In genomic region chr16:57132470-57132869, GRCh38 we compare ENCODE assay signal across 14 cellular contexts. TPM values are rescaled to one million over a fixed set of nuclear protein-coding genes. Genes with fewer than 3 reads are reported as not detected.
DNase-seq lines count a peak whose midpoint lies in the region; ATAC-seq and TF ChIP-seq lines count a peak whose summit lies in the region.
"Had no signal": no experiment of that assay in that cellular context is flagged by ENCODE, and none has a peak within 500 bp of the region (broad histone marks: within the 10 kb centered on the region; RNA-seq: fewer than 3 reads in every experiment).

No MANE protein-coding gene starts in this region.

- H3K4me3 ChIP-seq in CD8-positive, alpha-beta T cell (ENCODE audit: low read depth, low read length): no peak overlapping the region
- H3K4me3 ChIP-seq in GM12865 (ENCODE audit: low read depth, low read length): no peak overlapping the region
- H3K4me3 ChIP-seq in spleen: no peak overlapping the region
- no peak overlapping the region for H3K4me3 ChIP-seq in lower leg skin (ENCODE audit: low read depth, poor library complexity, severe bottlenecking)
- H3K4me3 ChIP-seq in SK-N-SH (ENCODE audit: low read depth in 2 of 2, low read length in 1 of 2): no peak overlapping the region
- H3K4me3 ChIP-seq: sigmoid colon had no signal

- H2AFZ ChIP-seq in SK-N-SH (ENCODE audit: low read depth): no peak overlapping the region

- TF ChIP-seq EP300 in SK-N-SH (IDR thresholded peaks at IDR 0.05; ENCODE audit: borderline replicate concordance in 1 of 2, low read depth in 1 of 2, low read length in 1 of 2): no peak

- peak in 1 of 7 experiments; percentile 47 for DNase-seq in CD8-positive, alpha-beta T cell
- DNase-seq in GM12865 (ENCODE audit: low read depth) (peak; percentile 46), spleen (no peak), lower leg skin (ENCODE audit: low spot score in 2 of 2) (no peak), Right ventricle myocardium superior (no peak), SK-N-SH (no peak)
- peak; percentile 15 for DNase-seq in activated naive CD8-positive, alpha-beta T cell treated with anti-CD3 and anti-CD28 coated beads, Interleukin-2, amount 50 U/mL, for 24 hours
- DNase-seq in naive thymus-derived CD8-positive, alpha-beta T cell: peak in 1 of 10 donors; percentile 61
- DNase-seq: central memory CD4-positive, alpha-beta T cell; H7; NCI-H1092 treated with DMSO at 0.1 percent for 48 hours; SHP77 had no signal

- H3K79me2 ChIP-seq in SK-N-SH (ENCODE audit: insufficient read depth): no peaks in the 10 kb centered on the region

- H3K4me1 ChIP-seq in CD8-positive, alpha-beta T cell (ENCODE audit: insufficient read depth, low read length): peaks cover 91% of the 10 kb centered on the region
- H3K4me1 ChIP-seq in spleen (peaks cover 10 to 92% (median 23%) of the 10 kb centered on the region in 6 donors), SK-N-SH (ENCODE audit: control insufficient read depth in 1 of 2, insufficient read depth in 2 of 2, low read depth in 1 of 2, low read length in 1 of 2) (peaks cover 0 to 4% of the 10 kb centered on the region in 2 experiments; a peak in 1 of 4 replicates)

- H3K27me3 Mint-ChIP-seq in CD8-positive, alpha-beta T cell (ENCODE audit: low read depth): no peaks in the 10 kb centered on the region
- no peaks in the 10 kb centered on the region for H3K27me3 Mint-ChIP-seq in activated naive CD8-positive, alpha-beta T cell treated with anti-CD3 and anti-CD28 coated beads, Interleukin-2, amount 50 U/mL, for 24 hours
- H3K27me3 Mint-ChIP-seq in naive thymus-derived CD8-positive, alpha-beta T cell: no peaks in the 10 kb centered on the region

- TF ChIP-seq POLR2A in spleen (IDR thresholded peaks at IDR 0.05) (no peak), lower leg skin (IDR thresholded peaks at IDR 0.05) (no peak)

- H3K9me3 Mint-ChIP-seq in CD8-positive, alpha-beta T cell: no peaks in the 10 kb centered on the region
- no peaks in the 10 kb centered on the region for H3K9me3 Mint-ChIP-seq in activated naive CD8-positive, alpha-beta T cell treated with anti-CD3 and anti-CD28 coated beads, Interleukin-2, amount 50 U/mL, for 24 hours
- H3K9me3 Mint-ChIP-seq in naive thymus-derived CD8-positive, alpha-beta T cell: no peaks in the 10 kb centered on the region
- H3K9me3 Mint-ChIP-seq: mesothelial cell of epicardium had no signal

- H3K27ac Mint-ChIP-seq in CD8-positive, alpha-beta T cell: peak overlapping the region; percentile 97
- H3K27ac Mint-ChIP-seq in activated naive CD8-positive, alpha-beta T cell treated with anti-CD3 and anti-CD28 coated beads, Interleukin-2, amount 50 U/mL, for 24 hours: peak overlapping the region; percentile 94
- peak overlapping the region; percentile 89 to 98 (median 97) for H3K27ac Mint-ChIP-seq in naive thymus-derived CD8-positive, alpha-beta T cell
- H3K27ac Mint-ChIP-seq: mesothelial cell of epicardium had no signal

- H3K27me3 ChIP-seq in CD8-positive, alpha-beta T cell (ENCODE audit: insufficient read depth, low read length): no peaks in the 10 kb centered on the region
- H3K27me3 ChIP-seq in spleen (replicated peaks in 1 of 7) (no peaks in the 10 kb centered on the region), SK-N-SH (ENCODE audit: insufficient read depth) (no peaks in the 10 kb centered on the region)
- H3K27me3 ChIP-seq: sigmoid colon had no signal

- POLR2A ChIA-PET in CD8-positive, alpha-beta T cell (lab: Charles Lee): no interaction called here
- POLR2A ChIA-PET in naive thymus-derived CD8-positive, alpha-beta T cell (lab: Charles Lee): interaction anchor here (1.3 to 5.3 kb wide), 2 partner anchors 11 to 110 kb away, joined by 6 to 30 read pairs; no protein-coding TSS in a partner anchor
- POLR2A ChIA-PET in SK-N-SH (lab: Yijun Ruan, JAX): no interaction called here

- H3K4me2 ChIP-seq in SK-N-SH: no peak overlapping the region

- H4K20me1 ChIP-seq in SK-N-SH (ENCODE audit: insufficient read depth): no peaks in the 10 kb centered on the region

- peak overlapping the region; percentile 83 for H3K4me3 Mint-ChIP-seq in CD8-positive, alpha-beta T cell
- no peak overlapping the region for H3K4me3 Mint-ChIP-seq in activated naive CD8-positive, alpha-beta T cell treated with anti-CD3 and anti-CD28 coated beads, Interleukin-2, amount 50 U/mL, for 24 hours
- H3K4me3 Mint-ChIP-seq in naive thymus-derived CD8-positive, alpha-beta T cell: peak overlapping the region; percentile 24 to 93 (median 84)
- H3K4me3 Mint-ChIP-seq: mesothelial cell of epicardium had no signal

- no peaks in the 10 kb centered on the region for H3F3A ChIP-seq in SK-N-SH (replicated peaks; ENCODE audit: insufficient read depth)

- intact Hi-C loops in CD8-positive, alpha-beta T cell (cut with DNase I, micrococcal nuclease): no loop called here
- intact Hi-C loops in spleen (cut with DNase I; ENCODE audit: low total_unique reads): no loop called here
- intact Hi-C loops in lower leg skin (cut with DNase I; ENCODE audit: low total_unique reads): no loop called here
- intact Hi-C loops in Right ventricle myocardium superior (cut with DNase I): no loop called here

- CTCF ChIA-PET in CD8-positive, alpha-beta T cell (lab: Charles Lee): interaction anchor here (1.2 kb wide), 1 partner anchor 39 kb away, joined by 4 read pairs; the partner anchor contains the start of gene CPNE2
- CTCF ChIA-PET in SK-N-SH (lab: Yijun Ruan, JAX): interaction anchor here (1.3 kb wide), 1 partner anchor 10 kb away, joined by 3 read pairs; no protein-coding TSS in a partner anchor

- WGBS in spleen, 5 donors: 83 to 100% (median 91%) methylated on average over 1 of the region's 1 CpG
- 94 to 100% methylated on average over 1 of the region's 1 CpG for WGBS in lower leg skin, 2 donors
- 86% methylated on average over 1 of the region's 1 CpG for WGBS in SK-N-SH (ENCODE audit: low lambda C conversion rate)

- peaks cover 9% of the 10 kb centered on the region for H3K36me3 Mint-ChIP-seq in CD8-positive, alpha-beta T cell
- no peaks in the 10 kb centered on the region for H3K36me3 Mint-ChIP-seq in activated naive CD8-positive, alpha-beta T cell treated with anti-CD3 and anti-CD28 coated beads, Interleukin-2, amount 50 U/mL, for 24 hours (ENCODE audit: low read depth)
- H3K36me3 Mint-ChIP-seq in naive thymus-derived CD8-positive, alpha-beta T cell: peaks cover 0 to 12% (median 0%) of the 10 kb centered on the region in 3 donors

- peak overlapping the region; percentile 40 for H3K27ac ChIP-seq in CD8-positive, alpha-beta T cell (ENCODE audit: low read depth, low read length)
- H3K27ac ChIP-seq in spleen (peak overlapping the region in 3 of 8 donors; percentile 78 to 85 (median 80)), SK-N-SH (ENCODE audit: low read depth in 2 of 2, low read length in 1 of 2) (no peak overlapping the region)

- TF ChIP-seq RAD21 in SK-N-SH (IDR thresholded peaks at IDR 0.05; ENCODE audit: low read length): no peak

- H3K9me3 ChIP-seq in CD8-positive, alpha-beta T cell (ENCODE audit: low read length): no peaks in the 10 kb centered on the region
- H3K9me3 ChIP-seq in spleen (no peaks in the 10 kb centered on the region), SK-N-SH (no peaks in the 10 kb centered on the region)
- H3K9me3 ChIP-seq: sigmoid colon had no signal

- peaks cover 86% of the 10 kb centered on the region for H3K4me1 Mint-ChIP-seq in CD8-positive, alpha-beta T cell (ENCODE audit: low read depth)
- peaks cover 85% of the 10 kb centered on the region for H3K4me1 Mint-ChIP-seq in activated naive CD8-positive, alpha-beta T cell treated with anti-CD3 and anti-CD28 coated beads, Interleukin-2, amount 50 U/mL, for 24 hours
- H3K4me1 Mint-ChIP-seq in naive thymus-derived CD8-positive, alpha-beta T cell: peaks cover 53 to 95% (median 88%) of the 10 kb centered on the region in 4 donors

- no peak overlapping the region for H3K9ac ChIP-seq in SK-N-SH

- TF ChIP-seq CTCF in CD8-positive, alpha-beta T cell (IDR thresholded peaks at IDR 0.05): no peak
- TF ChIP-seq CTCF in GM12865 (IDR thresholded peaks at IDR 0.05; ENCODE audit: insufficient read depth, low read depth, low read length, missing control alignments): no peak
- no peak for TF ChIP-seq CTCF in spleen (IDR thresholded peaks at IDR 0.05 in 8 of 11, conservative IDR thresholded peaks at IDR 0.05 in 3 of 11)
- no peak for TF ChIP-seq CTCF in lower leg skin (IDR thresholded peaks at IDR 0.05)
- no peak for TF ChIP-seq CTCF in SK-N-SH (IDR thresholded peaks at IDR 0.05)

- no peak for ATAC-seq in CD8-positive, alpha-beta T cell
- ATAC-seq in activated naive CD8-positive, alpha-beta T cell treated with anti-CD3 and anti-CD28 coated beads, Interleukin-2, amount 50 U/mL, for 24 hours: no peak
- no peak for ATAC-seq in naive thymus-derived CD8-positive, alpha-beta T cell
- no peak for ATAC-seq in Right ventricle myocardium superior (ENCODE audit: poor library complexity)

- no peaks in the 10 kb centered on the region for H3K9me2 ChIP-seq in SK-N-SH

- peaks cover 4% of the 10 kb centered on the region for H3K36me3 ChIP-seq in CD8-positive, alpha-beta T cell (ENCODE audit: insufficient read depth, low read length)
- H3K36me3 ChIP-seq in spleen (peaks cover 0 to 86% (median 0%) of the 10 kb centered on the region in 6 donors), SK-N-SH (replicated peaks in 1 of 2; ENCODE audit: control insufficient read depth in 1 of 2, insufficient read depth in 2 of 2, low read length in 1 of 2) (no peaks in the 10 kb centered on the region)

RNA-seq across cellular contexts. Expression of gene CPNE2, which starts 40.1 kb away (rescaled TPM):
- 1 to 10 TPM; 5.7 to 6.8 TPM for total RNA-seq in CD8-positive, alpha-beta T cell
- total RNA-seq in naive thymus-derived CD8-positive, alpha-beta T cell: 10 to 100 TPM in 1 of 2 experiments, 1 to 10 TPM in 1; 9.6 to 10.3 TPM
- 10 to 100 TPM; 26.8 to 60.4 (median 30.4) TPM for polyA plus RNA-seq in naive thymus-derived CD8-positive, alpha-beta T cell
- total RNA-seq in spleen (10 to 100 TPM; 25.2 to 46.5 (median 34.8) TPM), lower leg skin (10 to 100 TPM; 12.5 to 18.9 (median 14.9) TPM), Right ventricle myocardium superior (13.3 TPM)
- polyA plus RNA-seq in spleen (10 to 100 TPM; 13.3 to 29.0 (median 21.7) TPM), SK-N-SH (2012; rRNA removed) (63.8 and 73.0 TPM in 2 replicates)
- 34.3 and 56.3 TPM in 2 replicates for polyA plus RNA-seq in SK-N-SH (2012; cell fraction: cytosol; rRNA removed)
- polyA plus RNA-seq in SK-N-SH (2012; cell fraction: nucleus; rRNA removed): 34.7 and 38.7 TPM in 2 replicates

RNA-seq across cellular contexts. Expression of gene PSME3IP1, which starts 53.4 kb away (rescaled TPM):
- total RNA-seq in CD8-positive, alpha-beta T cell: 10 to 100 TPM; 82.6 to 87.2 TPM
- total RNA-seq in naive thymus-derived CD8-positive, alpha-beta T cell: 100 to 1,000 TPM; 137 to 158 TPM
- 10 to 100 TPM; 66.0 to 81.4 (median 67.1) TPM for polyA plus RNA-seq in naive thymus-derived CD8-positive, alpha-beta T cell
- 100 to 1,000 TPM in 3 of 7 donors, 10 to 100 TPM in 4; 75.8 to 128 (median 99.8) TPM for total RNA-seq in spleen
- 10 to 100 TPM; 64.6 to 92.3 (median 66.7) TPM for polyA plus RNA-seq in spleen
- total RNA-seq in lower leg skin: 10 to 100 TPM; 38.8 to 68.9 (median 64.9) TPM
- total RNA-seq in Right ventricle myocardium superior: 54.8 TPM
- 80.9 and 92.0 TPM in 2 replicates for polyA plus RNA-seq in SK-N-SH (2012; rRNA removed)
- polyA plus RNA-seq in SK-N-SH (2012; cell fraction: cytosol; rRNA removed): 56.1 and 64.2 TPM in 2 replicates
- polyA plus RNA-seq in SK-N-SH (2012; cell fraction: nucleus; rRNA removed): 162 and 164 TPM in 2 replicates

RNA-seq across cellular contexts. Expression of gene RSPRY1, which starts 53.7 kb away (rescaled TPM):
- 10 to 100 TPM; 22.4 to 23.2 TPM for total RNA-seq in CD8-positive, alpha-beta T cell
- total RNA-seq in naive thymus-derived CD8-positive, alpha-beta T cell: 10 to 100 TPM; 25.9 to 32.6 TPM
- 10 to 100 TPM; 28.4 to 34.6 (median 29.3) TPM for polyA plus RNA-seq in naive thymus-derived CD8-positive, alpha-beta T cell
- total RNA-seq in spleen (10 to 100 TPM; 28.4 to 38.8 (median 31.1) TPM), lower leg skin (10 to 100 TPM; 23.8 to 31.2 (median 26.8) TPM), Right ventricle myocardium superior (13.4 TPM)
- polyA plus RNA-seq in spleen (1 to 10 TPM; 7.3 to 9.1 (median 8.3) TPM), SK-N-SH (2012; rRNA removed) (16.6 and 21.7 TPM in 2 replicates)
- 18.7 and 21.4 TPM in 2 replicates for polyA plus RNA-seq in SK-N-SH (2012; cell fraction: cytosol; rRNA removed)
- polyA plus RNA-seq in SK-N-SH (2012; cell fraction: nucleus; rRNA removed): 16.3 and 28.5 TPM in 2 replicates

Comparison
In these comparisons a context has a peak if more than half of its experiments do, and no peak if none do; other contexts are left out.
1. DNase-seq: peak in GM12865 (single experiment) and activated naive CD8-positive, alpha-beta T cell treated with anti-CD3 and anti-CD28 coated beads, Interleukin-2, amount 50 U/mL, for 24 hours (single experiment); none in spleen (single experiment), lower leg skin (0 of 2), Right ventricle myocardium superior (single experiment) and SK-N-SH (single experiment).
2. Peak in every context shown above with its lines, with median percentiles within 50 percentile points of each other: H3K27ac Mint-ChIP-seq.